ENCODE assay signal across 4 cellular contexts in genomic region chr6:32040299-32041049, GRCh38. TPM values are rescaled to one million over a fixed set of nuclear protein-coding genes. Genes with fewer than 3 reads are reported as not detected.
"Had no signal": no experiment of that assay in that cellular context is flagged by ENCODE, and none has a peak within 500 bp of the region (broad histone marks: within the 10 kb centered on the region; RNA-seq: fewer than 3 reads in every experiment).

No MANE protein-coding gene starts in this region.

RNA-seq across cellular contexts. Expression of gene CYP21A2, which starts 2.3 kb away (rescaled TPM):
- total RNA-seq: HT1080, IMR-90, NCI-H460, SJSA1 had no signal

RNA-seq across cellular contexts. Expression of gene C4A, which starts 58.6 kb away (rescaled TPM):
- total RNA-seq: HT1080 had no signal
